Comparison of ENCODE assay signal across 8 cellular contexts in the genomic region with DNA sequence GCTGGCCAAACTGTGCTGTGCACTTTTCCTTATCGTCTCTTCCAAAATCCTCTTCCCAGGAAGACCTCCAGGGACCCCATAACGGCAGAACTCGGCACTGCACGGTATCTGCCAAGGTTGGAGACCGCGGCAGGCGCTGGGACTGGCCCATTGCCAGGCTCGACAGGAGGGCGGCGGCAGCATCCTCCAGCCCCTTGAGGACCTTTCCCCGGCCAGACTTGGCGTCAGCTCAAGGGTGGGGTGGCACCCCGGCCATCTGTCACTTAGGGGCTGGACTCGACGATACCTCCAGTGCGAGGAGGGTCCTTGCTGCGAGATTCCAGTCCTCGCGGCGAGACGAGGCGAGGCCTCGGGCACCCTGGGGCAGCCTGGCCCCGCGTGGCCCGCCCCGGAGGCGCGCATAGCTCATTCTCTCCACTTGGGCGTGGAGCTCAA. TPM values are rescaled to one million over a fixed set of nuclear protein-coding genes. Genes with fewer than 3 reads are reported as not detected.
DNase-seq lines count a peak whose midpoint lies in the region; ATAC-seq, FAIRE-seq and TF ChIP-seq lines count a peak whose summit lies in the region.

No MANE protein-coding gene starts in this region.

- no peaks in the 10 kb centered on the region for H3K9me3 ChIP-seq in CD4-positive, CD25-positive, alpha-beta regulatory T cell (ENCODE audit: control insufficient read depth in 2 of 2, low read length in 2 of 2)
- H3K9me3 ChIP-seq in neuronal stem cell (replicated peaks in 1 of 2; ENCODE audit: control insufficient read depth in 2 of 2, insufficient read depth in 1 of 2, low read depth in 1 of 2, low read length in 2 of 2) (no peaks in the 10 kb centered on the region), tibial artery (no peaks in the 10 kb centered on the region)

- intact Hi-C loops in tibial artery (cut with DNase I; ENCODE audit: low total_unique reads) = no loop called here

- peak overlapping the region; percentile 99 for H3K18ac ChIP-seq in neuronal stem cell (ENCODE audit: low read length)

- no peak overlapping the region for H2BK12ac ChIP-seq in neuronal stem cell (ENCODE audit: low read length)

- FAIRE-seq in H54 (lab: Jason Lieb, UNC) = no peak

- peak overlapping the region; percentile 43 to 81 (median 79) for H3K27ac Mint-ChIP-seq in CD4-positive, CD25-positive, alpha-beta regulatory T cell
- peak overlapping the region; percentile 95 for H3K27ac Mint-ChIP-seq in activated T-cell treated with anti-CD3 and anti-CD28 coated beads, Interleukin-2, amount 50 U/mL, for 24 hours

- H3K4me3 ChIP-seq in CD4-positive, CD25-positive, alpha-beta regulatory T cell (ENCODE audit: low read depth, low read length) = peak overlapping the region; percentile 66
- peak overlapping the region; percentile 97 for H3K4me3 ChIP-seq in fibroblast of mammary gland (ENCODE audit: control insufficient read depth, low read depth, low read length)
- H3K4me3 ChIP-seq in neuronal stem cell (ENCODE audit: low read length in 2 of 2) = peak overlapping the region; percentile 99
- peak overlapping the region; percentile 91 to 100 for H3K4me3 ChIP-seq in tibial artery

- WGBS in neuronal stem cell (ENCODE audit: extremely low coverage in 2 of 2, insufficient read length in 2 of 2, insufficient replicate concordance in 1 of 2), 2 donors = no CpG with 5 or more reads among the region's 30 CpGs

- peaks cover 3% of the 10 kb centered on the region for H3K36me3 Mint-ChIP-seq in CD4-positive, CD25-positive, alpha-beta regulatory T cell
- peaks cover 49% of the 10 kb centered on the region for H3K36me3 Mint-ChIP-seq in activated T-cell treated with anti-CD3 and anti-CD28 coated beads, Interleukin-2, amount 50 U/mL, for 24 hours (ENCODE audit: low read depth)

- H2BK5ac ChIP-seq in neuronal stem cell (ENCODE audit: low read length) = peak overlapping the region; percentile 95

- peak overlapping the region; percentile 77 for H2BK120ac ChIP-seq in neuronal stem cell (ENCODE audit: low read depth, low read length)

- H3K4me3 Mint-ChIP-seq in CD4-positive, CD25-positive, alpha-beta regulatory T cell = peak overlapping the region; percentile 90 to 97 (median 96)
- peak overlapping the region; percentile 93 for H3K4me3 Mint-ChIP-seq in activated T-cell treated with anti-CD3 and anti-CD28 coated beads, Interleukin-2, amount 50 U/mL, for 24 hours

- H4K8ac ChIP-seq in neuronal stem cell (ENCODE audit: low read depth, low read length) = no peak overlapping the region

- peaks cover 12 to 43% (median 32%) of the 10 kb centered on the region in 4 donors for H3K4me1 Mint-ChIP-seq in CD4-positive, CD25-positive, alpha-beta regulatory T cell
- peaks cover 45% of the 10 kb centered on the region for H3K4me1 Mint-ChIP-seq in activated T-cell treated with anti-CD3 and anti-CD28 coated beads, Interleukin-2, amount 50 U/mL, for 24 hours (ENCODE audit: low read depth)

- peak; percentile 26; the same call in 1 of the 2 replicates for TF ChIP-seq POLR2A in H54 (IDR thresholded peaks at IDR 0.05; ENCODE audit: low read depth, low read length)

- peak; percentile 26 to 42 (median 39) for DNase-seq in CD4-positive, CD25-positive, alpha-beta regulatory T cell
- no peak for DNase-seq in H54 (ENCODE audit: insufficient read length, low spot score)
- DNase-seq in NCI-H510A (lab: John Stamatoyannopoulos, UW) = peak; percentile 39
- peak; percentile 65 for DNase-seq in activated T-cell treated with anti-CD3 and anti-CD28 coated beads, Interleukin-2, amount 50 U/mL, for 24 hours
- peak; percentile 41 for DNase-seq in fibroblast of mammary gland (ENCODE audit: low read depth)
- DNase-seq in neuronal stem cell (ENCODE audit: low spot score) = no peak
- DNase-seq in tibial artery = peak; percentile 32 to 74
- no peak for DNase-seq in GDM1 (lab: John Stamatoyannopoulos, UW)

- H3K4me2 ChIP-seq in neuronal stem cell (ENCODE audit: insufficient read depth, low read length, poor library complexity, severe bottlenecking) = peak overlapping the region; percentile 76

- H3K14ac ChIP-seq in neuronal stem cell (ENCODE audit: low read length) = peak overlapping the region; percentile 22

- no peak overlapping the region for H3K4ac ChIP-seq in neuronal stem cell (ENCODE audit: low read length)

- peak overlapping the region; percentile 80 for H3K27ac ChIP-seq in CD4-positive, CD25-positive, alpha-beta regulatory T cell (ENCODE audit: insufficient read depth, low read length, poor library complexity, severe bottlenecking)
- peak overlapping the region; percentile 86 for H3K27ac ChIP-seq in neuronal stem cell (replicated peaks; ENCODE audit: low read length)
- peak overlapping the region; percentile 81 to 94 for H3K27ac ChIP-seq in tibial artery

- no peaks in the 10 kb centered on the region for H3K9me3 Mint-ChIP-seq in CD4-positive, CD25-positive, alpha-beta regulatory T cell
- H3K9me3 Mint-ChIP-seq in activated T-cell treated with anti-CD3 and anti-CD28 coated beads, Interleukin-2, amount 50 U/mL, for 24 hours = no peaks in the 10 kb centered on the region

- H2BK15ac ChIP-seq in neuronal stem cell (ENCODE audit: low read length) = peak overlapping the region; percentile 54

- H3K27me3 Mint-ChIP-seq in CD4-positive, CD25-positive, alpha-beta regulatory T cell = no peaks in the 10 kb centered on the region
- no peaks in the 10 kb centered on the region for H3K27me3 Mint-ChIP-seq in activated T-cell treated with anti-CD3 and anti-CD28 coated beads, Interleukin-2, amount 50 U/mL, for 24 hours

- H3K23ac ChIP-seq in neuronal stem cell (ENCODE audit: low read depth, low read length, poor library complexity) = peak overlapping the region; percentile 38

- H2AK5ac ChIP-seq in neuronal stem cell (ENCODE audit: low read depth, low read length) = peak overlapping the region; percentile 95

- peaks cover 39% of the 10 kb centered on the region for H3K4me1 ChIP-seq in CD4-positive, CD25-positive, alpha-beta regulatory T cell (ENCODE audit: control insufficient read depth, insufficient read depth, low read length, poor library complexity, severe bottlenecking)
- H3K4me1 ChIP-seq in neuronal stem cell (ENCODE audit: control insufficient read depth in 2 of 2, insufficient read depth in 1 of 2, low read depth in 1 of 2, low read length in 2 of 2) (peaks cover 26 to 36% of the 10 kb centered on the region in 2 donors), tibial artery (peaks cover 0 to 41% (median 20%) of the 10 kb centered on the region in 4 donors)

- peak overlapping the region; percentile 68 for H4K91ac ChIP-seq in neuronal stem cell (ENCODE audit: low read depth, low read length, poor library complexity)

- H3K9ac ChIP-seq in neuronal stem cell (ENCODE audit: low read depth, low read length, poor library complexity) = peak overlapping the region; percentile 98

- H3K27me3 ChIP-seq in CD4-positive, CD25-positive, alpha-beta regulatory T cell (ENCODE audit: control insufficient read depth, insufficient read depth, low read length) = no peaks in the 10 kb centered on the region
- no peaks in the 10 kb centered on the region for H3K27me3 ChIP-seq in neuronal stem cell (ENCODE audit: control insufficient read depth in 3 of 3, insufficient read depth in 3 of 3, low read depth in 1 of 3, low read length in 3 of 3)
- H3K27me3 ChIP-seq in tibial artery = no peaks in the 10 kb centered on the region

- peak; percentile 2 to 6 for ATAC-seq in CD4-positive, CD25-positive, alpha-beta regulatory T cell (ENCODE audit: low read depth in 2 of 2)

- no peak for TF ChIP-seq CTCF in fibroblast of mammary gland (conservative IDR thresholded peaks at IDR 0.05; ENCODE audit: control insufficient read depth, insufficient read depth, low read depth, low read length)
- TF ChIP-seq CTCF in tibial artery (IDR thresholded peaks at IDR 0.05) = peak in 1 of 2 experiments; percentile 9

- H2AFZ ChIP-seq in neuronal stem cell (ENCODE audit: low read length) = peak overlapping the region; percentile 91

- peaks cover 7% of the 10 kb centered on the region for H3K36me3 ChIP-seq in CD4-positive, CD25-positive, alpha-beta regulatory T cell (ENCODE audit: control insufficient read depth, insufficient read depth, low read length)
- H3K36me3 ChIP-seq in neuronal stem cell (replicated peaks in 1 of 2; ENCODE audit: control insufficient read depth in 2 of 2, insufficient read depth in 2 of 2, low read length in 2 of 2) (peaks cover 11 to 47% of the 10 kb centered on the region in 2 donors), tibial artery (peaks cover 0 to 9% (median 9%) of the 10 kb centered on the region in 3 donors)

- H3K79me1 ChIP-seq in neuronal stem cell (ENCODE audit: low read depth, low read length) = peaks cover 10% of the 10 kb centered on the region

RNA-seq across cellular contexts. Expression of a gene that starts 0.8 kb away (rescaled TPM):
- total RNA-seq in CD4-positive, CD25-positive, alpha-beta regulatory T cell = 76.3 TPM
- polyA plus RNA-seq in CD4-positive, CD25-positive, alpha-beta regulatory T cell = 10 to 100 TPM; 50.3 to 56.8 (median 55.6) TPM
- polyA plus RNA-seq in neuronal stem cell (2013, experiment 1 of 2) = 106 TPM
- polyA plus RNA-seq in neuronal stem cell (2013, experiment 2 of 2) = 109 TPM

RNA-seq across cellular contexts. Expression of a gene that starts 12.4 kb away (rescaled TPM):
- not detected for total RNA-seq in CD4-positive, CD25-positive, alpha-beta regulatory T cell
- under 1 TPM in 3 of 4 donors, not detected in 1; 0.14 to 0.28 (median 0.15) TPM for polyA plus RNA-seq in CD4-positive, CD25-positive, alpha-beta regulatory T cell
- polyA plus RNA-seq in neuronal stem cell (2013, experiment 1 of 2) = 4.5 TPM
- 4.2 TPM for polyA plus RNA-seq in neuronal stem cell (2013, experiment 2 of 2)

RNA-seq across cellular contexts. Expression of a gene that starts 48.6 kb away (rescaled TPM):
- total RNA-seq in CD4-positive, CD25-positive, alpha-beta regulatory T cell = 27.7 TPM
- polyA plus RNA-seq in CD4-positive, CD25-positive, alpha-beta regulatory T cell = 10 to 100 TPM; 26.9 to 44.3 (median 34.1) TPM
- polyA plus RNA-seq in neuronal stem cell (2013, experiment 1 of 2) = 44.2 TPM
- 43.2 TPM for polyA plus RNA-seq in neuronal stem cell (2013, experiment 2 of 2)

RNA-seq across cellular contexts. Expression of a gene that starts 52.8 kb away (rescaled TPM):
- 21.7 TPM for total RNA-seq in CD4-positive, CD25-positive, alpha-beta regulatory T cell
- polyA plus RNA-seq in CD4-positive, CD25-positive, alpha-beta regulatory T cell = 10 to 100 TPM in 1 of 4 donors, 1 to 10 TPM in 3; 5.4 to 11.5 (median 6.7) TPM
- polyA plus RNA-seq in neuronal stem cell (2013, experiment 1 of 2) = 5.6 TPM
- polyA plus RNA-seq in neuronal stem cell (2013, experiment 2 of 2) = 5.7 TPM

Comparison
In these comparisons a context has a peak if more than half of its experiments do, and no peak if none do; other contexts are left out.
1. DNase-seq: peak in CD4-positive, CD25-positive, alpha-beta regulatory T cell (3 of 3), NCI-H510A (single experiment), activated T-cell treated with anti-CD3 and anti-CD28 coated beads, Interleukin-2, amount 50 U/mL, for 24 hours (single experiment), fibroblast of mammary gland (single experiment) and tibial artery (2 of 2); none in H54 (single experiment), neuronal stem cell (single experiment) and GDM1 (single experiment).
2. Peak in every context shown above with its lines, with median percentiles within 50 percentile points of each other: H3K27ac ChIP-seq and H3K4me3 ChIP-seq.